In the genomic region with DNA sequence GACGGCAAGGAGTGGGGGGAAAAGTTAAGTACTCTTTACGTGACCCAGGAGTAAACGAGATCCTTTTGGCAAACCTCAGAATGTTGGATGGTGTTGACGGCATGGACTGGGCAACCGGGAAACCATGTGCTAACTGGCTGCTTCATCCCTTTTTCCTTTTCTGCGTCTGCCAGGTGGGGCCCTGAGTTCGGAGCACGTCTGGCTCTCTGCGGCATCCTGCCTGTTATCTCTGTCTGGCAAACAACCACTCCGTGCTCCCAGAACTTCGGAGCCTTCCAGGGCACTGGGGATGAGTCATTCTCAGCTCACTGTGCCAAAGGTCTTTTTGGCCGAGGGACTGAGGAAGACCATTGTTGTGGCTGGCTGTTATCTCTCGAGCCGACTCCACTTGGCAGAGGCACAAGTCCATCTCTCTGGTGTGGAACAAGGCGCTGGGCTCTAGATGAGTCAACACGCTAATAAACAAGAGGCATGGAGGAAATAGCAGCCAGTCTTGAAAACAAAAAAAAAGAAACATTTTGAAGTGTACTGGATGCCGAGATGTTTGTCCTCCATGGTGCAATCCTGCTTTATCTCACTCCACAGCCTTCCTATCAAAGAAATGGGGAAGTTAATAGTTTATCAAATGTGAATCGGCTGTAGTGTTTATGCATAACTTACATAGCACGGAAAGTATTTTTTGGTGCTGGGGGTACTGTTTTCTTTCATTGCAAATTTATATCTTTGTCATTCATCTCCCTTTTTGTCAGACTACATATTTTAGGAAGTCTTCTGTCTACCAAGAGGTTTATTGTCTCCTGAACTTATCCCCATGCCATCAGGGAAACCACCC, we compare ENCODE assay signal across 8 cellular contexts.
DNase-seq lines count a peak whose midpoint lies in the region; ATAC-seq and TF ChIP-seq lines count a peak whose summit lies in the region.

No MANE protein-coding gene starts in this region.

- H3K36me3 ChIP-seq in lung (ENCODE audit: control insufficient read depth in 2 of 2, insufficient read depth in 2 of 2, low read length in 2 of 2) = no peaks in the 10 kb centered on the region
- no peaks in the 10 kb centered on the region for H3K36me3 ChIP-seq in upper lobe of right lung

- H3K4me3 ChIP-seq in coronary artery (peak overlapping the region; percentile 39), lung (no peak overlapping the region), upper lobe of right lung (no peak overlapping the region)

- H3K27ac ChIP-seq in coronary artery = peak overlapping the region in 1 of 2 donors; percentile 11
- peak overlapping the region; percentile 22 to 51 for H3K27ac ChIP-seq in lung (ENCODE audit: low read depth in 1 of 2, low read length in 1 of 2)
- peak overlapping the region; percentile 40 for H3K27ac ChIP-seq in upper lobe of right lung

- POLR2A ChIA-PET in GM10248 (lab: Yijun Ruan, JAX) = no interaction called here

- H3K4me1 ChIP-seq in lung (ENCODE audit: control insufficient read depth in 2 of 2, insufficient read depth in 2 of 2, low read length in 2 of 2) (peaks cover 0 to 3% of the 10 kb centered on the region in 2 donors), upper lobe of right lung (peaks cover 10% of the 10 kb centered on the region)

- no peaks in the 10 kb centered on the region for H3K27me3 ChIP-seq in lung (ENCODE audit: control insufficient read depth, insufficient read depth)
- no peaks in the 10 kb centered on the region for H3K27me3 ChIP-seq in upper lobe of right lung

- H3K9me3 ChIP-seq in lung (ENCODE audit: control insufficient read depth in 2 of 2, insufficient read depth in 1 of 2, low read length in 1 of 2) = peaks cover 0 to 2% of the 10 kb centered on the region in 2 donors
- no peaks in the 10 kb centered on the region for H3K9me3 ChIP-seq in upper lobe of right lung

- CTCF ChIA-PET in GM10248 (lab: Yijun Ruan, JAX) = interaction anchor here (2.1 kb wide), 1 partner anchor 50 kb away, joined by 4 read pairs; no protein-coding TSS in a partner anchor

- DNase-seq in NCI-H2196 (lab: John Stamatoyannopoulos, UW; ENCODE audit: unreplicated experiment) = peak; percentile 84
- DNase-seq in coronary artery (ENCODE audit: low spot score) = peak; percentile 82
- DNase-seq in lung (ENCODE audit: low spot score) = peak; percentile 75
- DNase-seq in upper lobe of right lung = peak; percentile 69
- no peak for DNase-seq in NCI-H1436 treated with DMSO at 0.1 percent for 48 hours (lab: John Stamatoyannopoulos, UW)
- no peak for DNase-seq in GM10248 (ENCODE audit: extremely low spot score)
- no peak for DNase-seq in activated gamma-delta T cell (lab: John Stamatoyannopoulos, UW)

- 7 to 8% methylated on average over 19 of the region's 19 CpGs for WGBS in lung, 2 donors

- intact Hi-C loops in upper lobe of right lung (cut with DNase I) = no loop called here

- TF ChIP-seq CTCF in coronary artery (IDR thresholded peaks at IDR 0.05) (no peak), lung (IDR thresholded peaks at IDR 0.05; ENCODE audit: control extremely low read depth, extremely low read depth) (no peak), upper lobe of right lung (IDR thresholded peaks at IDR 0.05) (no peak), GM10248 (IDR thresholded peaks at IDR 0.05; ENCODE audit: control extremely low read depth, extremely low read depth, low read depth, missing control alignments) (no peak)

- ATAC-seq in GM18868 (IDR thresholded peaks at IDR 0.05; ENCODE audit: unreplicated experiment) (peak; percentile 50), lung (ENCODE audit: insufficient read depth, low FRiP score) (peak; percentile 79), upper lobe of right lung (peak; percentile 86)

Comparison
In these comparisons a context has a peak if more than half of its experiments do, and no peak if none do; other contexts are left out.
1. DNase-seq: peak in NCI-H2196 (single experiment), coronary artery (single experiment), lung (single experiment) and upper lobe of right lung (single experiment); none in NCI-H1436 treated with DMSO at 0.1 percent for 48 hours (single experiment), GM10248 (single experiment) and activated gamma-delta T cell (single experiment).
2. Peak in every context shown above with its lines, with median percentiles within 50 percentile points of each other: ATAC-seq.